In genomic region chr6:73803562-73804221, GRCh38 we compare ENCODE assay signal across 8 cellular contexts.
A peak's percentile ranks its signal among the peaks of the same experiment; 100 is the strongest.
DNase-seq lines count a peak whose midpoint lies in the region; ATAC-seq and TF ChIP-seq lines count a peak whose summit lies in the region.

No MANE protein-coding gene starts in this region.

- no peaks in the 10 kb centered on the region for H3K36me3 Mint-ChIP-seq in type B pancreatic cell

- DNase-seq in DMS114 treated with DMSO at 0.1 percent for 48 hours (lab: John Stamatoyannopoulos, UW; ENCODE audit: unreplicated experiment) (peak; percentile 4), HCEC 1CT (peak; percentile 96), SK-N-MC (ENCODE audit: low read depth, low spot score) (peak; percentile 34), foreskin melanocyte (peak; percentile 46), type B pancreatic cell (ENCODE audit: extremely low spot score, unreplicated experiment) (no peak), occipital lobe (lab: John Stamatoyannopoulos, UW) (no peak), HK-2 (ENCODE audit: unreplicated experiment) (no peak)

- no peak overlapping the region for H3K4me3 ChIP-seq in SK-N-MC

- no peak overlapping the region for H3K27ac ChIP-seq in SK-N-MC

- no peak overlapping the region for H3K9ac ChIP-seq in SK-N-MC (ENCODE audit: insufficient read length)

- no peak for ATAC-seq in HG02571 (IDR thresholded peaks at IDR 0.05; ENCODE audit: unreplicated experiment)

- H3K4me3 Mint-ChIP-seq in type B pancreatic cell: no peak overlapping the region

- no peaks in the 10 kb centered on the region for H3K4me1 Mint-ChIP-seq in type B pancreatic cell (ENCODE audit: unreplicated experiment)

- H3K9me3 ChIP-seq in SK-N-MC (ENCODE audit: low read depth, low read length): no peaks in the 10 kb centered on the region

- no peak overlapping the region for H3K27ac Mint-ChIP-seq in type B pancreatic cell

- H3K9me3 Mint-ChIP-seq in type B pancreatic cell: no peaks in the 10 kb centered on the region

- peak; percentile 74 for TF ChIP-seq CTCF in type B pancreatic cell (conservative IDR thresholded peaks at IDR 0.05)

- H3K27me3 Mint-ChIP-seq in type B pancreatic cell: no peaks in the 10 kb centered on the region

- no peaks in the 10 kb centered on the region for H3K36me3 ChIP-seq in SK-N-MC (ENCODE audit: insufficient read depth, low read length)

Comparison
In these comparisons a context has a peak if more than half of its experiments do, and no peak if none do; other contexts are left out.
1. DNase-seq: peak in DMS114 treated with DMSO at 0.1 percent for 48 hours (single experiment), HCEC 1CT (single experiment), SK-N-MC (single experiment) and foreskin melanocyte (single experiment); none in type B pancreatic cell (single experiment), occipital lobe (single experiment) and HK-2 (single experiment).